ENCODE assay signal across 16 cellular contexts in the genomic region with DNA sequence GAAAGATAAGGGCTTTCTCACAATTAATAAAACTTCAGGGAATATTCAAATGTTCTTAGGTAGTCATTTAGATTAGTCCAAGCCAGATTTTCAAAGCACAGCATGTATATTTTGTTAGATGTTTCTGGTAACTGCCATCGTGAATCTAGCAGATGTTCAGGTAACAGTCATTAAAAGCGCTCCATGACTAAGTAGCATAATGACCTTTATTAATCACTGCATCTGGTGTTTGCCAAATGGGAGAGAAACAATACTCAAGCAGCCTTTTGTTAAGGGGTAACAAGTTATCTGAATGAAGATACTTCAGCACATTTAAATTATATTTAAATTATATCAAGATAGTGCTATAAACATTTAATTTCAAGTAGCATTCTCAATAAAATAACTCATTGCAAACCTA. TPM values are rescaled to one million over a fixed set of nuclear protein-coding genes. Genes with fewer than 3 reads are reported as not detected.
DNase-seq lines count a peak whose midpoint lies in the region; ATAC-seq, FAIRE-seq and TF ChIP-seq lines count a peak whose summit lies in the region.
"Had no signal": no experiment of that assay in that cellular context is flagged by ENCODE, and none has a peak within 500 bp of the region (broad histone marks: within the 10 kb centered on the region; RNA-seq: fewer than 3 reads in every experiment).

No MANE protein-coding gene starts in this region.

- H3K27me3 Mint-ChIP-seq in WTC11 (ENCODE audit: low read depth), result no peaks in the 10 kb centered on the region
- H3K27me3 Mint-ChIP-seq in T-helper 2 cell treated with Interferon-gamma antibody and Interleukin-4, amounts not matched to agents 5 μg/mL and 100 μg/mL, for 36 hours (ENCODE audit: low read depth), result peaks cover 5% of the 10 kb centered on the region
- H3K27me3 Mint-ChIP-seq: T-cell had no signal

- H3K4me3 Mint-ChIP-seq in WTC11, result no peak overlapping the region
- H3K4me3 Mint-ChIP-seq in T-helper 2 cell treated with Interferon-gamma antibody and Interleukin-4, amounts not matched to agents 5 μg/mL and 100 μg/mL, for 36 hours, result no peak overlapping the region
- H3K4me3 Mint-ChIP-seq: CD8-positive, alpha-beta memory T cell; T-cell had no signal

- peaks cover 18% of the 10 kb centered on the region for H3K36me3 Mint-ChIP-seq in WTC11
- H3K36me3 Mint-ChIP-seq in T-helper 2 cell treated with Interferon-gamma antibody and Interleukin-4, amounts not matched to agents 5 μg/mL and 100 μg/mL, for 36 hours (ENCODE audit: low read depth), result no peaks in the 10 kb centered on the region
- H3K36me3 Mint-ChIP-seq: CD8-positive, alpha-beta memory T cell had no signal

- H3K27ac Mint-ChIP-seq in WTC11, result peak overlapping the region; percentile 12; the same call in 1 of the 2 replicates
- H3K27ac Mint-ChIP-seq in T-helper 2 cell treated with Interferon-gamma antibody and Interleukin-4, amounts not matched to agents 5 μg/mL and 100 μg/mL, for 36 hours, result no peak overlapping the region
- H3K27ac Mint-ChIP-seq: CD8-positive, alpha-beta memory T cell; T-cell had no signal

- POLR2A ChIA-PET in WTC11 (lab: Charles Lee), result no interaction called here

- intact Hi-C loops in left colon (cut with DNase I, micrococcal nuclease), result no loop called here

- TF ChIP-seq CTCF in D721Med (IDR thresholded peaks at IDR 0.05; ENCODE audit: insufficient read depth, missing control alignments) (no peak), WTC11 (IDR thresholded peaks at IDR 0.05) (no peak), foreskin fibroblast (IDR thresholded peaks at IDR 0.05; ENCODE audit: low read depth, low read length) (no peak)

- no peak for DNase-seq in D721Med (ENCODE audit: insufficient read length, low spot score)
- DNase-seq in DMS 273 treated with DMSO at 0.1 percent for 48 hours (lab: John Stamatoyannopoulos, UW), result peak; percentile 49
- DNase-seq in WTC11 (ENCODE audit: low spot score), result no peak
- no peak for DNase-seq in foreskin fibroblast
- no peak for DNase-seq in T-helper 2 cell treated with Interferon-gamma antibody and Interleukin-4, amounts not matched to agents 5 μg/mL and 100 μg/mL, for 36 hours (ENCODE audit: low spot score)
- DNase-seq in left colon, result no peak
- DNase-seq: CD8-positive, alpha-beta memory T cell; NCI-H187; NCI-H446 treated with DMSO at 0.1 percent for 48 hours; PC-3; T-cell had no signal

- CTCF ChIA-PET in WTC11 (lab: Charles Lee), result no interaction called here

- peak; percentile 92 for FAIRE-seq in D721Med (lab: Jason Lieb, UNC)
- FAIRE-seq in islet of Langerhans (lab: Jason Lieb, UNC), result peak; percentile 89
- FAIRE-seq: GM12878, GM18507 had no signal

- peaks cover 28% of the 10 kb centered on the region for H3K4me1 Mint-ChIP-seq in WTC11
- H3K4me1 Mint-ChIP-seq in T-helper 2 cell treated with Interferon-gamma antibody and Interleukin-4, amounts not matched to agents 5 μg/mL and 100 μg/mL, for 36 hours (ENCODE audit: low read depth), result no peaks in the 10 kb centered on the region
- H3K4me1 Mint-ChIP-seq: CD8-positive, alpha-beta memory T cell had no signal

- ATAC-seq in WTC11 (no peak), left colon (no peak)
- ATAC-seq: GM12878, HCT116, PC-3, T-cell had no signal

- peaks cover 11% of the 10 kb centered on the region; the same call in 1 of the 2 replicates for H3K9me3 Mint-ChIP-seq in WTC11
- no peaks in the 10 kb centered on the region for H3K9me3 Mint-ChIP-seq in T-helper 2 cell treated with Interferon-gamma antibody and Interleukin-4, amounts not matched to agents 5 μg/mL and 100 μg/mL, for 36 hours
- H3K9me3 Mint-ChIP-seq: CD8-positive, alpha-beta memory T cell; T-cell had no signal

- no peak overlapping the region for H3K4me3 ChIP-seq in foreskin fibroblast (ENCODE audit: low read depth in 1 of 2, low read length in 2 of 2)
- H3K4me3 ChIP-seq: BLaER1, GM12878 had no signal

TF ChIP-seq in WTC11, 78 proteins besides CTCF, POLR2A, EP300 and RAD21:
- TF ChIP-seq EMX1 (CRISPR knock-in tag; IDR thresholded peaks at IDR 0.05), result no peak
- no peak for TF ChIP-seq NR2C2 (CRISPR knock-in tag; IDR thresholded peaks at IDR 0.05)
- TF ChIP-seq, protein P1, sequence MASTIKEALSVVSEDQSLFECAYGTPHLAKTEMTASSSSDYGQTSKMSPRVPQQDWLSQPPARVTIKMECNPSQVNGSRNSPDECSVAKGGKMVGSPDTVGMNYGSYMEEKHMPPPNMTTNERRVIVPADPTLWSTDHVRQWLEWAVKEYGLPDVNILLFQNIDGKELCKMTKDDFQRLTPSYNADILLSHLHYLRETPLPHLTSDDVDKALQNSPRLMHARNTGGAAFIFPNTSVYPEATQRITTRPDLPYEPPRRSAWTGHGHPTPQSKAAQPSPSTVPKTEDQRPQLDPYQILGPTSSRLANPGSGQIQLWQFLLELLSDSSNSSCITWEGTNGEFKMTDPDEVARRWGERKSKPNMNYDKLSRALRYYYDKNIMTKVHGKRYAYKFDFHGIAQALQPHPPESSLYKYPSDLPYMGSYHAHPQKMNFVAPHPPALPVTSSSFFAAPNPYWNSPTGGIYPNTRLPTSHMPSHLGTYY (CRISPR knock-in tag; IDR thresholded peaks at IDR 0.05), result no peak
- TF ChIP-seq, protein P2, sequence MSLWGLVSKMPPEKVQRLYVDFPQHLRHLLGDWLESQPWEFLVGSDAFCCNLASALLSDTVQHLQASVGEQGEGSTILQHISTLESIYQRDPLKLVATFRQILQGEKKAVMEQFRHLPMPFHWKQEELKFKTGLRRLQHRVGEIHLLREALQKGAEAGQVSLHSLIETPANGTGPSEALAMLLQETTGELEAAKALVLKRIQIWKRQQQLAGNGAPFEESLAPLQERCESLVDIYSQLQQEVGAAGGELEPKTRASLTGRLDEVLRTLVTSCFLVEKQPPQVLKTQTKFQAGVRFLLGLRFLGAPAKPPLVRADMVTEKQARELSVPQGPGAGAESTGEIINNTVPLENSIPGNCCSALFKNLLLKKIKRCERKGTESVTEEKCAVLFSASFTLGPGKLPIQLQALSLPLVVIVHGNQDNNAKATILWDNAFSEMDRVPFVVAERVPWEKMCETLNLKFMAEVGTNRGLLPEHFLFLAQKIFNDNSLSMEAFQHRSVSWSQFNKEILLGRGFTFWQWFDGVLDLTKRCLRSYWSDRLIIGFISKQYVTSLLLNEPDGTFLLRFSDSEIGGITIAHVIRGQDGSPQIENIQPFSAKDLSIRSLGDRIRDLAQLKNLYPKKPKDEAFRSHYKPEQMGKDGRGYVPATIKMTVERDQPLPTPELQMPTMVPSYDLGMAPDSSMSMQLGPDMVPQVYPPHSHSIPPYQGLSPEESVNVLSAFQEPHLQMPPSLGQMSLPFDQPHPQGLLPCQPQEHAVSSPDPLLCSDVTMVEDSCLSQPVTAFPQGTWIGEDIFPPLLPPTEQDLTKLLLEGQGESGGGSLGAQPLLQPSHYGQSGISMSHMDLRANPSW (CRISPR knock-in tag; conservative IDR thresholded peaks at IDR 0.05; ENCODE audit: low read depth), result no peak
- no peak for TF ChIP-seq ZNF671 (CRISPR knock-in tag; IDR thresholded peaks at IDR 0.05)
- no peak for TF ChIP-seq IRF2 (CRISPR knock-in tag; IDR thresholded peaks at IDR 0.05; ENCODE audit: borderline replicate concordance, low read depth)

RNA-seq across cellular contexts. Expression of a gene that starts 47.5 kb away (rescaled TPM):
- 19.5 to 21.4 TPM (median 20.1 TPM) in 3 replicates for total RNA-seq in WTC11 (2021)
- total RNA-seq in left colon, result 10 to 100 TPM; 18.3 to 20.1 TPM
